ENCODE assay signal across 13 cellular contexts in genomic region chr6:10962673-10963072, GRCh38.
DNase-seq lines count a peak whose midpoint lies in the region; ATAC-seq and TF ChIP-seq lines count a peak whose summit lies in the region.
"Had no signal": no experiment of that assay in that cellular context is flagged by ENCODE, and none has a peak within 500 bp of the region (broad histone marks: within the 10 kb centered on the region; RNA-seq: fewer than 3 reads in every experiment).

No MANE protein-coding gene starts in this region.

- peaks cover 7% of the 10 kb centered on the region for H3K27me3 Mint-ChIP-seq in T-helper 2 cell treated with Interferon-gamma antibody and Interleukin-4, amounts not matched to agents 5 μg/mL and 100 μg/mL, for 36 hours (ENCODE audit: low read depth)

- H3K9me3 Mint-ChIP-seq in T-helper 2 cell treated with Interferon-gamma antibody and Interleukin-4, amounts not matched to agents 5 μg/mL and 100 μg/mL, for 36 hours = no peaks in the 10 kb centered on the region

- TF ChIP-seq CTCF in choroid plexus epithelial cell (conservative IDR thresholded peaks at IDR 0.05; ENCODE audit: low read depth, low read length) = no peak
- TF ChIP-seq CTCF in osteoblast (IDR thresholded peaks at IDR 0.05; ENCODE audit: extremely low read depth, low read depth, low read length) = no peak
- TF ChIP-seq CTCF in gastroesophageal sphincter (IDR thresholded peaks at IDR 0.05) = no peak

- TF ChIP-seq EP300 in gastroesophageal sphincter (IDR thresholded peaks at IDR 0.05) = no peak

- H3K4me1 ChIP-seq in osteoblast (ENCODE audit: insufficient read depth, low read length) = peaks cover 13% of the 10 kb centered on the region
- no peaks in the 10 kb centered on the region for H3K4me1 ChIP-seq in gastroesophageal sphincter

- WGBS in gastroesophageal sphincter (ENCODE audit: low coverage in 1 of 2), 2 donors = 6 to 20% methylated on average over 1 of the region's 1 CpG

- no peaks in the 10 kb centered on the region for H3K36me3 Mint-ChIP-seq in T-helper 2 cell treated with Interferon-gamma antibody and Interleukin-4, amounts not matched to agents 5 μg/mL and 100 μg/mL, for 36 hours (ENCODE audit: low read depth)

- no peaks in the 10 kb centered on the region for H3K9me3 ChIP-seq in osteoblast (ENCODE audit: low read depth, low read length)
- H3K9me3 ChIP-seq in gastroesophageal sphincter = peaks cover 0 to 15% (median 0%) of the 10 kb centered on the region in 3 donors

- H2AFZ ChIP-seq in osteoblast (ENCODE audit: low read length) = no peak overlapping the region

- H4K20me1 ChIP-seq in osteoblast (ENCODE audit: insufficient read depth, low read length) = no peaks in the 10 kb centered on the region

- H3K27ac ChIP-seq in osteoblast (ENCODE audit: low read depth, low read length) (peak overlapping the region; percentile 23), gastroesophageal sphincter (no peak overlapping the region)
- H3K27ac ChIP-seq: heart right ventricle had no signal

- peaks cover 3% of the 10 kb centered on the region for H3K27me3 ChIP-seq in osteoblast (ENCODE audit: insufficient read depth, low read length)
- H3K27me3 ChIP-seq in gastroesophageal sphincter = no peaks in the 10 kb centered on the region
- H3K27me3 ChIP-seq: heart right ventricle had no signal

- ATAC-seq in GM18868 (IDR thresholded peaks at IDR 0.05; ENCODE audit: unreplicated experiment) = peak; percentile 82
- peak; percentile 42 for ATAC-seq in HG03460 (IDR thresholded peaks at IDR 0.05; ENCODE audit: unreplicated experiment)
- ATAC-seq in gastroesophageal sphincter = no peak
- ATAC-seq: heart right ventricle had no signal

- H3K4me3 Mint-ChIP-seq in T-helper 2 cell treated with Interferon-gamma antibody and Interleukin-4, amounts not matched to agents 5 μg/mL and 100 μg/mL, for 36 hours = no peak overlapping the region
- H3K4me3 Mint-ChIP-seq: central memory CD8-positive, alpha-beta T cell; mesothelial cell of epicardium had no signal

- H3K27ac Mint-ChIP-seq in T-helper 2 cell treated with Interferon-gamma antibody and Interleukin-4, amounts not matched to agents 5 μg/mL and 100 μg/mL, for 36 hours = no peak overlapping the region

- no peaks in the 10 kb centered on the region for H3K79me2 ChIP-seq in osteoblast (ENCODE audit: insufficient read depth, low read length)

- H3K4me3 ChIP-seq in choroid plexus epithelial cell (ENCODE audit: low read depth, low read length) (no peak overlapping the region), osteoblast (ENCODE audit: insufficient read depth, low read length) (no peak overlapping the region), gastroesophageal sphincter (no peak overlapping the region)
- H3K4me3 ChIP-seq: heart right ventricle had no signal

- H3K4me1 Mint-ChIP-seq in T-helper 2 cell treated with Interferon-gamma antibody and Interleukin-4, amounts not matched to agents 5 μg/mL and 100 μg/mL, for 36 hours (ENCODE audit: low read depth) = no peaks in the 10 kb centered on the region
- H3K4me1 Mint-ChIP-seq: central memory CD8-positive, alpha-beta T cell had no signal

- H3K4me2 ChIP-seq in osteoblast (ENCODE audit: insufficient read depth, low read length) = peak overlapping the region; percentile 20

- H3K36me3 ChIP-seq in osteoblast (ENCODE audit: insufficient read depth, low read length) (no peaks in the 10 kb centered on the region), gastroesophageal sphincter (no peaks in the 10 kb centered on the region)
- H3K36me3 ChIP-seq: heart right ventricle had no signal

- TF ChIP-seq POLR2A in gastroesophageal sphincter (IDR thresholded peaks at IDR 0.05) = no peak

- DNase-seq in choroid plexus epithelial cell (ENCODE audit: low read depth) (peak; percentile 92), osteoblast (ENCODE audit: insufficient read length, low spot score, missing footprints) (peak; percentile 66), SKM-1 (lab: John Stamatoyannopoulos, UW; ENCODE audit: unreplicated experiment) (no peak), NCI-H2227 treated with DMSO at 0.1 percent for 48 hours (lab: John Stamatoyannopoulos, UW) (no peak)
- no peak for DNase-seq in T-helper 2 cell treated with Interferon-gamma antibody and Interleukin-4, amounts not matched to agents 5 μg/mL and 100 μg/mL, for 36 hours (ENCODE audit: low spot score)
- DNase-seq: GOT3, heart right ventricle, NCI-H1694 treated with DMSO at 0.1 percent for 48 hours had no signal

Comparison
In these comparisons a context has a peak if more than half of its experiments do, and no peak if none do; other contexts are left out.
1. DNase-seq: peak in choroid plexus epithelial cell (single experiment) and osteoblast (single experiment); none in T-helper 2 cell treated with Interferon-gamma antibody and Interleukin-4, amounts not matched to agents 5 μg/mL and 100 μg/mL, for 36 hours (single experiment), SKM-1 (single experiment) and NCI-H2227 treated with DMSO at 0.1 percent for 48 hours (single experiment).